Comparison of ENCODE assay signal across 7 cellular contexts in the genomic region with DNA sequence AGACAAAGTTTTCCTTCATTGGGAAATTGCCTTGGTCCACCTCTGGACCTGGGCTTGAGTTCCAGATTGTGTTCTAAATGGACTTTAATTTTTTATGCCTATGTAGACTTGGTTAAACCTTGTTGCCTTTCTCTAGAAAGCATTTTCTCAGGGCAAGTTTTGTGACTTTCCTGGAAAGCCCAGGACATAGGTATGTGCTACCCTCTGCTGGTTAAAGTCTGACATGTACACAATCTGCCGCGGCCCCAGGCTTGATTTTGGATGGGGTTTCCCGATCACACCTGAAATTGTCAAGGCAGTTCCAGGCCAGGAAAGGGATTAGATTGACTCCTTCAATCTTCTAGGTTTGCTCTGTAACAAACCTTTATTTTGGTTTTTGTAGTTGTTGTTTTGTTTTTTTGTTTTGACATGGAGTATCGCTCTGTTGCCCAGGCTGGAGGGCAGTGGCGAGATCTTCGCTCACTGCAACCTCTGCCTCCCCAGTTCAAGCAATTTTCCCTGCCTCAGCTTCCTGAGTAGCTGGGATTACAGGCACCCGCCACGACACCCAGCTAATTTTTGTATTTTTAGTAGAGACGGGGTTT. TPM values are rescaled to one million over a fixed set of nuclear protein-coding genes. Genes with fewer than 3 reads are reported as not detected.
DNase-seq lines count a peak whose midpoint lies in the region; TF ChIP-seq lines count a peak whose summit lies in the region.

No MANE protein-coding gene starts in this region.

- peaks cover 10% of the 10 kb centered on the region for H3K4me1 Mint-ChIP-seq in activated naive CD4-positive, alpha-beta T cell treated with anti-CD3 and anti-CD28 coated beads for 36 hours (ENCODE audit: low read depth)

- DNase-seq in ELF-1 (ENCODE audit: low read depth, low spot score) (peak; percentile 56), HAP-1 (ENCODE audit: low spot score in 2 of 2) (peak; percentile 20 to 61), NCI-H82 treated with DMSO at 0.1 percent for 48 hours (lab: John Stamatoyannopoulos, UW; ENCODE audit: unreplicated experiment) (peak; percentile 37), head of caudate nucleus (peak; percentile 9 to 79 (median 44)), retinal pigment epithelial cell (ENCODE audit: low read depth) (no peak), NCI-H128 (lab: John Stamatoyannopoulos, UW; ENCODE audit: unreplicated experiment) (no peak)
- peak; percentile 69 for DNase-seq in activated naive CD4-positive, alpha-beta T cell treated with anti-CD3 and anti-CD28 coated beads for 36 hours

- no peaks in the 10 kb centered on the region for H3K4me1 ChIP-seq in HAP-1

- in situ Hi-C loops in HAP-1 (cut with MboI; ENCODE audit: low sequenced_read_pairs), result loop anchor here (10.0 kb wide), 2 partner anchors 78 to 102 kb away; no protein-coding TSS in a partner anchor

- H3K27me3 Mint-ChIP-seq in activated naive CD4-positive, alpha-beta T cell treated with anti-CD3 and anti-CD28 coated beads for 36 hours (ENCODE audit: low read depth), result peaks cover 7% of the 10 kb centered on the region

- CTCF ChIA-PET in activated naive CD4-positive, alpha-beta T cell treated with anti-CD3 and anti-CD28 coated beads for 36 hours (lab: Charles Lee), result interaction anchor here (0.7 to 6.9 kb wide), 15 partner anchors 14 to 108 kb away, joined by 3 to 69 read pairs (median 4); a partner anchor contains a TSS

- H3K27me3 ChIP-seq in HAP-1 (ENCODE audit: low read depth), result no peaks in the 10 kb centered on the region; the same call in 1 of the 2 replicates

- intact Hi-C loops in activated naive CD4-positive, alpha-beta T cell treated with anti-CD3 and anti-CD28 coated beads for 36 hours (cut with micrococcal nuclease), result loop anchor here (1.0 kb wide), 1 partner anchor 81 kb away; no protein-coding TSS in a partner anchor
- intact Hi-C loops in head of caudate nucleus (cut with DNase I), result loop anchor here (5.0 kb wide), 2 partner anchors 81 to 94 kb away; no protein-coding TSS in a partner anchor

- no peaks in the 10 kb centered on the region for H3K9me3 Mint-ChIP-seq in activated naive CD4-positive, alpha-beta T cell treated with anti-CD3 and anti-CD28 coated beads for 36 hours

- H3K36me3 ChIP-seq in HAP-1 (replicated peaks), result no peaks in the 10 kb centered on the region

- no peaks in the 10 kb centered on the region for H3K36me3 Mint-ChIP-seq in activated naive CD4-positive, alpha-beta T cell treated with anti-CD3 and anti-CD28 coated beads for 36 hours (ENCODE audit: low read depth)

- no peak overlapping the region for H3K4me3 Mint-ChIP-seq in activated naive CD4-positive, alpha-beta T cell treated with anti-CD3 and anti-CD28 coated beads for 36 hours

- TF ChIP-seq CTCF in retinal pigment epithelial cell (conservative IDR thresholded peaks at IDR 0.05; ENCODE audit: low read depth, low read length), result peak; percentile 77

- H3K9me3 ChIP-seq in HAP-1, result no peaks in the 10 kb centered on the region

- no peak overlapping the region for H3K27ac Mint-ChIP-seq in activated naive CD4-positive, alpha-beta T cell treated with anti-CD3 and anti-CD28 coated beads for 36 hours

- no peak overlapping the region for H3K4me3 ChIP-seq in HAP-1
- H3K4me3 ChIP-seq in retinal pigment epithelial cell (ENCODE audit: low read length), result no peak overlapping the region

RNA-seq across cellular contexts. Expression of a gene that starts 14.1 kb away (rescaled TPM):
- total RNA-seq in activated naive CD4-positive, alpha-beta T cell treated with anti-CD3 and anti-CD28 coated beads for 36 hours, result not detected

RNA-seq across cellular contexts. Expression of a gene that starts 35.6 kb away (rescaled TPM):
- not detected for total RNA-seq in activated naive CD4-positive, alpha-beta T cell treated with anti-CD3 and anti-CD28 coated beads for 36 hours

RNA-seq across cellular contexts. Expression of a gene that starts 54.4 kb away (rescaled TPM):
- total RNA-seq in activated naive CD4-positive, alpha-beta T cell treated with anti-CD3 and anti-CD28 coated beads for 36 hours, result 100 to 1,000 TPM; 103 to 107 TPM

Comparison
In these comparisons a context has a peak if more than half of its experiments do, and no peak if none do; other contexts are left out.
1. DNase-seq: peak in ELF-1 (single experiment), HAP-1 (2 of 2), NCI-H82 treated with DMSO at 0.1 percent for 48 hours (single experiment), activated naive CD4-positive, alpha-beta T cell treated with anti-CD3 and anti-CD28 coated beads for 36 hours (single experiment) and head of caudate nucleus (42 of 42); none in retinal pigment epithelial cell (single experiment) and NCI-H128 (single experiment).